Comparison of ENCODE assay signal across 18 cellular contexts in genomic region chr5:81391-82021, GRCh38. TPM values are rescaled to one million over a fixed set of nuclear protein-coding genes. Genes with fewer than 3 reads are reported as not detected.
DNase-seq lines count a peak whose midpoint lies in the region; ATAC-seq, FAIRE-seq and TF ChIP-seq lines count a peak whose summit lies in the region.
"Had no signal": no experiment of that assay in that cellular context is flagged by ENCODE, and none has a peak within 500 bp of the region (broad histone marks: within the 10 kb centered on the region; RNA-seq: fewer than 3 reads in every experiment).

No MANE protein-coding gene starts in this region.

- TF ChIP-seq CTCF in right atrium auricular region (IDR thresholded peaks at IDR 0.05): no peak
- no peak for TF ChIP-seq CTCF in Panc1 (IDR thresholded peaks at IDR 0.05)

- CTCF ChIA-PET in Panc1 (lab: Charles Lee): no interaction called here

- H3K4me1 ChIP-seq in right atrium auricular region: no peaks in the 10 kb centered on the region
- peaks cover 31% of the 10 kb centered on the region for H3K4me1 ChIP-seq in Panc1 (ENCODE audit: control insufficient read depth, insufficient read depth, low read length)

- H3K27ac ChIP-seq in right atrium auricular region: no peak overlapping the region
- peak overlapping the region; percentile 59; the same call in 1 of the 2 replicates for H3K27ac ChIP-seq in Panc1 (ENCODE audit: low read length)

- no peak overlapping the region for H3K4me3 ChIP-seq in right atrium auricular region
- no peak overlapping the region for H3K4me3 ChIP-seq in Panc1 (ENCODE audit: low read depth in 2 of 2, low read length in 2 of 2)

- DNase-seq in right atrium auricular region (ENCODE audit: low spot score) (peak; percentile 42), left cardiac atrium (no peak), Panc1 (ENCODE audit: low read depth, low spot score) (no peak), left kidney (ENCODE audit: low read depth, low spot score) (peak; percentile 23), urothelium cell line (ENCODE audit: low spot score) (peak; percentile 20)
- DNase-seq in stimulated activated CD4-positive, alpha-beta T cell treated with anti-CD3 and anti-CD28 coated beads, Interleukin-4, amount 100 ng/mL, for 1 hour: no peak
- DNase-seq: activated CD4-positive, CD25-positive, alpha-beta regulatory T cell; activated gamma-delta T cell; anterior cingulate cortex; GF-D8; immature natural killer cell; NCI-H1930; NCI-H748 treated with DMSO at 0.1 percent for 48 hours; T-helper 1 cell had no signal

- POLR2A ChIA-PET in Panc1 (lab: Charles Lee): no interaction called here

- ATAC-seq in left cardiac atrium (no peak), Panc1 (peak; percentile 35), GM21367 (IDR thresholded peaks at IDR 0.05; ENCODE audit: unreplicated experiment) (no peak), GM18517 (IDR thresholded peaks at IDR 0.05; ENCODE audit: unreplicated experiment) (no peak)

- H3K27me3 ChIP-seq in right atrium auricular region (no peaks in the 10 kb centered on the region), Panc1 (ENCODE audit: control insufficient read depth, insufficient read depth, low read length) (no peaks in the 10 kb centered on the region; the same call in 1 of the 2 replicates)

- intact Hi-C loops in left cardiac atrium (cut with DNase I): no loop called here
- intact Hi-C loops in Panc1 (cut with micrococcal nuclease; ENCODE audit: unreplicated experiment): no loop called here

- FAIRE-seq in urothelium cell line (lab: Jason Lieb, UNC): no peak
- FAIRE-seq: endothelial cell of umbilical vein, frontal cortex had no signal

- no TSS peak for BruUV-seq in Panc1 (replicated peaks; lab: Mats Ljungman, UMichigan)

- in situ Hi-C loops in Panc1 (cut with HindIII; ENCODE audit: low pct_unique_long_range_greater_than_20kb, low sequenced_read_pairs): no loop called here

- no peaks in the 10 kb centered on the region for H3K9me3 ChIP-seq in right atrium auricular region
- no peaks in the 10 kb centered on the region for H3K9me3 ChIP-seq in Panc1 (ENCODE audit: control insufficient read depth, insufficient read depth, low read depth, low read length)

- no peaks in the 10 kb centered on the region for H3K36me3 ChIP-seq in right atrium auricular region
- no peaks in the 10 kb centered on the region for H3K36me3 ChIP-seq in Panc1 (ENCODE audit: control insufficient read depth, insufficient read depth, low read length)

RNA-seq across cellular contexts. Expression of gene PLEKHG4B, which starts 10.5 kb away (rescaled TPM):
- total RNA-seq in right atrium auricular region: under 1 TPM; 0.08 to 0.48 TPM
- total RNA-seq in left cardiac atrium: under 1 TPM; 0.03 to 0.06 TPM
- total RNA-seq in Panc1 (2021; ENCODE audit: unreplicated experiment): 8.9 TPM
- 9.4 TPM for polyA plus RNA-seq in Panc1 (2012; ENCODE audit: insufficient read length)
- total RNA-seq: endothelial cell of umbilical vein had no signal
- polyA plus RNA-seq: endothelial cell of umbilical vein, immature natural killer cell had no signal

Comparison
In these comparisons a context has a peak if more than half of its experiments do, and no peak if none do; other contexts are left out.
1. DNase-seq: peak in right atrium auricular region (single experiment), left kidney (single experiment) and urothelium cell line (single experiment); none in left cardiac atrium (single experiment), Panc1 (single experiment) and stimulated activated CD4-positive, alpha-beta T cell treated with anti-CD3 and anti-CD28 coated beads, Interleukin-4, amount 100 ng/mL, for 1 hour (single experiment).